Comparison of ENCODE assay signal across 26 cellular contexts in the genomic region with DNA sequence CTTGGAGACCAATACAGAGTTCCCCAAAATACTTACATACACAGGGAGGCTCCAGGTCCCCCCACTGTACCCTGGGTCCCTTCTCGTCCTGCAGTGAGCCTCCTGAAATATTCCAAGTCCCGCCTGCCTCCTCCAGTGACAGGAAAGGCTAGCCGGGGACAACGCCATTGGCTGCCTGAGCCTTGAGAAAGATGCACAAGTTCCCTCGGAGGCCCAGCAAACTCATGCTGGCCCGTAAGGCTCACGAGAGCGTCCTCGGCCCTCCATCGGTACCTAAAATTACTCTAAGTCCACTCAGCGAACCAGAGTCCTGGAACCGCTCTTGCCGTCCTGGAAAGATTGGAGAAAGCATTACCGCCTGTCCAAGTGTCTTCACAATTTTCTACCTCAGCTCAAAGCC.
"Had no signal": no experiment of that assay in that cellular context is flagged by ENCODE, and none has a peak within 500 bp of the region (broad histone marks: within the 10 kb centered on the region; RNA-seq: fewer than 3 reads in every experiment).

No MANE protein-coding gene starts in this region.

- H3K79me2 ChIP-seq: parathyroid adenoma had no signal

- H3K27ac Mint-ChIP-seq: naive B cell; natural killer cell; nephron; neural progenitor cell; progenitor cell of endocrine pancreas; stimulated activated effector memory CD8-positive, alpha-beta T cell treated with anti-CD3 and anti-CD28 coated beads, Interleukin-12 subunit alpha, Interleukin-12 subunit beta, amount 100 ng/mL, for 72 hours; stimulated activated naive B cell treated with anti-CD40 and anti-IgM and Interleukin-4, amounts not matched to agents 10 μg/mL and 1 μg/mL and 100 μg/mL, for 72 hours; stimulated activated naive CD8-positive, alpha-beta T cell treated with anti-CD3 and anti-CD28 coated beads, Interleukin-15, Interleukin-2, amounts not matched to agents 100 ng/mL and 50 ng/mL, for 24 hours had no signal

- H3K4me1 ChIP-seq: neural progenitor cell, parathyroid adenoma, psoas muscle, right lobe of liver, sigmoid colon, stomach, tibial artery, transverse colon, upper lobe of left lung, vagina had no signal

- H3K9me3 ChIP-seq: ovary, psoas muscle, right lobe of liver, tibial artery, transverse colon, upper lobe of left lung, vagina had no signal

- H3K9me3 Mint-ChIP-seq: nephron, neural progenitor cell had no signal

- H3K4me1 Mint-ChIP-seq: naive B cell; natural killer cell; nephron; neural progenitor cell; stimulated activated effector memory CD8-positive, alpha-beta T cell treated with anti-CD3 and anti-CD28 coated beads, Interleukin-12 subunit alpha, Interleukin-12 subunit beta, amount 100 ng/mL, for 72 hours; stimulated activated naive B cell treated with anti-CD40 and anti-IgM and Interleukin-4, amounts not matched to agents 10 μg/mL and 1 μg/mL and 100 μg/mL, for 72 hours had no signal

- H3K4me2 ChIP-seq: neural progenitor cell had no signal

- H2AFZ ChIP-seq: neural progenitor cell, parathyroid adenoma had no signal

- H3K9ac ChIP-seq: neural progenitor cell, parathyroid adenoma had no signal

- FAIRE-seq: small intestine had no signal

- H3K4me3 Mint-ChIP-seq: naive B cell; natural killer cell; nephron; neural progenitor cell; stimulated activated effector memory CD8-positive, alpha-beta T cell treated with anti-CD3 and anti-CD28 coated beads, Interleukin-12 subunit alpha, Interleukin-12 subunit beta, amount 100 ng/mL, for 72 hours; stimulated activated naive B cell treated with anti-CD40 and anti-IgM and Interleukin-4, amounts not matched to agents 10 μg/mL and 1 μg/mL and 100 μg/mL, for 72 hours; stimulated activated naive CD8-positive, alpha-beta T cell treated with anti-CD3 and anti-CD28 coated beads, Interleukin-15, Interleukin-2, amounts not matched to agents 100 ng/mL and 50 ng/mL, for 24 hours had no signal

- H3K27me3 Mint-ChIP-seq: naive B cell; progenitor cell of endocrine pancreas; stimulated activated naive B cell treated with anti-CD40 and anti-IgM and Interleukin-4, amounts not matched to agents 10 μg/mL and 1 μg/mL and 100 μg/mL, for 72 hours; stimulated activated naive CD8-positive, alpha-beta T cell treated with anti-CD3 and anti-CD28 coated beads, Interleukin-15, Interleukin-2, amounts not matched to agents 100 ng/mL and 50 ng/mL, for 24 hours had no signal

- H3K27me3 ChIP-seq: neural progenitor cell, ovary, right lobe of liver, sigmoid colon, stomach, tibial artery, transverse colon, upper lobe of left lung, vagina had no signal

- DNase-seq: naive B cell; natural killer cell; occipital lobe; ovary; right cardiac atrium; right lobe of liver; sigmoid colon; small intestine; stimulated activated CD4-positive, alpha-beta T cell treated with anti-CD3 and anti-CD28 coated beads, Interleukin-15, amount 100 ng/mL, for 24 hours; stimulated activated CD4-positive, alpha-beta T cell treated with anti-CD3 and anti-CD28 coated beads, Interleukin-2, amount 100 ng/mL, for 24 hours; stimulated activated CD4-positive, alpha-beta T cell treated with anti-CD3 and anti-CD28 coated beads, Interleukin-2, amount 100 ng/mL, for 48 hours; stimulated activated CD4-positive, alpha-beta T cell treated with anti-CD3 and anti-CD28 coated beads, Interleukin-4, amount 100 ng/mL, for 24 hours; stimulated activated naive B cell treated with anti-CD40 and anti-IgM and Interleukin-4, amounts not matched to agents 10 μg/mL and 1 μg/mL and 100 μg/mL, for 72 hours; stimulated activated naive CD4-positive, alpha-beta T cell treated with Interleukin-2 at 50 U/mL for 16 hours; stomach; tibial artery; transverse colon had no signal

- H3K36me3 ChIP-seq: neural progenitor cell, ovary, right lobe of liver, sigmoid colon, stomach, tibial artery, transverse colon, upper lobe of left lung, vagina had no signal

- H3K27ac ChIP-seq: neural progenitor cell, ovary, parathyroid adenoma, psoas muscle, right lobe of liver, sigmoid colon, stomach, tibial artery, transverse colon, upper lobe of left lung, vagina had no signal

- ATAC-seq: natural killer cell; psoas muscle; right cardiac atrium; right lobe of liver; stimulated activated effector memory CD8-positive, alpha-beta T cell treated with anti-CD3 and anti-CD28 coated beads, Interleukin-12 subunit alpha, Interleukin-12 subunit beta, amount 100 ng/mL, for 72 hours; stimulated activated naive B cell treated with anti-CD40 and anti-IgM and Interleukin-4, amounts not matched to agents 10 μg/mL and 1 μg/mL and 100 μg/mL, for 72 hours had no signal

- H3K4me3 ChIP-seq: neural progenitor cell, ovary, psoas muscle, right lobe of liver, sigmoid colon, stomach, tibial artery, transverse colon, upper lobe of left lung, vagina had no signal

- H3K36me3 Mint-ChIP-seq: naive B cell; neural progenitor cell; stimulated activated effector memory CD8-positive, alpha-beta T cell treated with anti-CD3 and anti-CD28 coated beads, Interleukin-12 subunit alpha, Interleukin-12 subunit beta, amount 100 ng/mL, for 72 hours; stimulated activated naive B cell treated with anti-CD40 and anti-IgM and Interleukin-4, amounts not matched to agents 10 μg/mL and 1 μg/mL and 100 μg/mL, for 72 hours had no signal
